Comparison of ENCODE assay signal across 12 cellular contexts in the genomic region with DNA sequence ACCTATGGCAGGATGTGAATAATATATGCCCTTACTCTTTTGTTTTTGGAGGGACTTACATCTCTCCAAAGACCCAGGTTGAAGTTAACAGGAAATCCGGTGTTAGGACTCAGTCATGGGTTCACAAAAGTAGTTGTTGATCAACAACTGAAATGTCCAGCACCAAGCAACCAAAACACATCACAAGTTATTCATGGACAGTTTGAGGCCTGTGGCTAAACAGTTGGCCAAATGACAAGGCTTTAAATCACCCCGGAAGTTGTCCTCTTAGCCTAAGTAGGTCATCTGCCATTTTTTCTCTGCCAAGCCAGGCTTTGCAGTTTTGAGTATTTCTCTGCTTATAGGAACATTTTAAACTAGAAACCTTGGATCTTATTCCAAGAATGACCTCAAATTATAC.
DNase-seq lines count a peak whose midpoint lies in the region; ATAC-seq and TF ChIP-seq lines count a peak whose summit lies in the region.
"Had no signal": no experiment of that assay in that cellular context is flagged by ENCODE, and none has a peak within 500 bp of the region (broad histone marks: within the 10 kb centered on the region; RNA-seq: fewer than 3 reads in every experiment).

No MANE protein-coding gene starts in this region.

- H3K9me3 ChIP-seq in left lung, result no peaks in the 10 kb centered on the region
- H3K9me3 ChIP-seq: upper lobe of right lung had no signal

- no peaks in the 10 kb centered on the region for H3K9me3 Mint-ChIP-seq in activated naive CD4-positive, alpha-beta T cell treated with anti-CD3 and anti-CD28 coated beads, Interleukin-2, amount 50 U/mL, for 24 hours
- no peaks in the 10 kb centered on the region for H3K9me3 Mint-ChIP-seq in activated CD8-positive, alpha-beta T cell treated with anti-CD3 and anti-CD28 coated beads for 36 hours
- H3K9me3 Mint-ChIP-seq in type B pancreatic cell, result no peaks in the 10 kb centered on the region
- H3K9me3 Mint-ChIP-seq: neural crest cell had no signal

- no peaks in the 10 kb centered on the region for H3K27me3 Mint-ChIP-seq in activated naive CD4-positive, alpha-beta T cell treated with anti-CD3 and anti-CD28 coated beads, Interleukin-2, amount 50 U/mL, for 24 hours
- no peaks in the 10 kb centered on the region for H3K27me3 Mint-ChIP-seq in activated CD8-positive, alpha-beta T cell treated with anti-CD3 and anti-CD28 coated beads for 36 hours
- H3K27me3 Mint-ChIP-seq in type B pancreatic cell, result no peaks in the 10 kb centered on the region

- ATAC-seq in activated CD8-positive, alpha-beta T cell treated with anti-CD3 and anti-CD28 coated beads for 36 hours, result peak; percentile 28
- no peak for ATAC-seq in left lung
- ATAC-seq: upper lobe of right lung had no signal

- intact Hi-C loops in activated CD8-positive, alpha-beta T cell treated with anti-CD3 and anti-CD28 coated beads for 36 hours (cut with micrococcal nuclease), result no loop called here
- intact Hi-C loops in left lung (cut with DNase I), result no loop called here

- peak overlapping the region; percentile 48 for H3K27ac Mint-ChIP-seq in activated naive CD4-positive, alpha-beta T cell treated with anti-CD3 and anti-CD28 coated beads, Interleukin-2, amount 50 U/mL, for 24 hours
- peak overlapping the region; percentile 77 for H3K27ac Mint-ChIP-seq in activated CD8-positive, alpha-beta T cell treated with anti-CD3 and anti-CD28 coated beads for 36 hours
- peak overlapping the region; percentile 39 for H3K27ac Mint-ChIP-seq in type B pancreatic cell

- H3K36me3 Mint-ChIP-seq in activated naive CD4-positive, alpha-beta T cell treated with anti-CD3 and anti-CD28 coated beads, Interleukin-2, amount 50 U/mL, for 24 hours, result peaks cover 3% of the 10 kb centered on the region
- H3K36me3 Mint-ChIP-seq in activated CD8-positive, alpha-beta T cell treated with anti-CD3 and anti-CD28 coated beads for 36 hours (ENCODE audit: low read depth), result peaks cover 19% of the 10 kb centered on the region
- H3K36me3 Mint-ChIP-seq in type B pancreatic cell, result no peaks in the 10 kb centered on the region

- no peak overlapping the region for H3K4me3 Mint-ChIP-seq in activated naive CD4-positive, alpha-beta T cell treated with anti-CD3 and anti-CD28 coated beads, Interleukin-2, amount 50 U/mL, for 24 hours
- H3K4me3 Mint-ChIP-seq in activated CD8-positive, alpha-beta T cell treated with anti-CD3 and anti-CD28 coated beads for 36 hours, result no peak overlapping the region
- H3K4me3 Mint-ChIP-seq in type B pancreatic cell, result no peak overlapping the region
- H3K4me3 Mint-ChIP-seq: neural crest cell had no signal

- CTCF ChIA-PET in activated CD8-positive, alpha-beta T cell treated with anti-CD3 and anti-CD28 coated beads for 36 hours (lab: Charles Lee), result interaction anchor here (1.1 to 3.1 kb wide), 5 partner anchors 10 to 112 kb away, joined by 3 to 14 read pairs (median 5); no protein-coding TSS in a partner anchor

- no peaks in the 10 kb centered on the region for H3K4me1 ChIP-seq in left lung
- H3K4me1 ChIP-seq: upper lobe of right lung had no signal

- H3K27me3 ChIP-seq in left lung, result no peaks in the 10 kb centered on the region
- H3K27me3 ChIP-seq: upper lobe of right lung had no signal

- H3K27ac ChIP-seq in left lung, result no peak overlapping the region
- H3K27ac ChIP-seq: upper lobe of right lung had no signal

- H3K36me3 ChIP-seq in left lung, result no peaks in the 10 kb centered on the region
- H3K36me3 ChIP-seq: upper lobe of right lung had no signal

- TF ChIP-seq CTCF in activated CD8-positive, alpha-beta T cell treated with anti-CD3 and anti-CD28 coated beads for 36 hours (IDR thresholded peaks at IDR 0.05), result no peak
- TF ChIP-seq CTCF in fibroblast of the aortic adventitia (IDR thresholded peaks at IDR 0.05; ENCODE audit: insufficient read depth, low read length) (no peak), type B pancreatic cell (conservative IDR thresholded peaks at IDR 0.05) (no peak), left lung (IDR thresholded peaks at IDR 0.05) (no peak)

- no peak overlapping the region for H3K4me3 ChIP-seq in fibroblast of the aortic adventitia (ENCODE audit: low read depth, low read length)
- H3K4me3 ChIP-seq in left lung, result no peak overlapping the region
- H3K4me3 ChIP-seq: skin epidermis, upper lobe of right lung had no signal

- peaks cover 56% of the 10 kb centered on the region for H3K4me1 Mint-ChIP-seq in activated naive CD4-positive, alpha-beta T cell treated with anti-CD3 and anti-CD28 coated beads, Interleukin-2, amount 50 U/mL, for 24 hours
- peaks cover 33% of the 10 kb centered on the region for H3K4me1 Mint-ChIP-seq in activated CD8-positive, alpha-beta T cell treated with anti-CD3 and anti-CD28 coated beads for 36 hours (ENCODE audit: low read depth)
- peaks cover 13% of the 10 kb centered on the region for H3K4me1 Mint-ChIP-seq in type B pancreatic cell (ENCODE audit: unreplicated experiment)

- DNase-seq in activated naive CD4-positive, alpha-beta T cell treated with anti-CD3 and anti-CD28 coated beads, Interleukin-2, amount 50 U/mL, for 16 hours, result no peak
- DNase-seq in activated CD8-positive, alpha-beta T cell treated with anti-CD3 and anti-CD28 coated beads for 36 hours, result no peak
- DNase-seq in fibroblast of the aortic adventitia (ENCODE audit: low read depth), result peak; percentile 16
- no peak for DNase-seq in type B pancreatic cell (ENCODE audit: extremely low spot score, unreplicated experiment)
- no peak for DNase-seq in left lung
- DNase-seq in activated gamma-delta T cell treated with Interleukin-2 at 50 U/mL for 16 hours, result no peak
- no peak for DNase-seq in NCI-H187 treated with DMSO at 0.1 percent for 48 hours (lab: John Stamatoyannopoulos, UW)
- DNase-seq: activated CD8-positive, alpha-beta memory T cell treated with anti-CD3 and anti-CD28 coated beads, Interleukin-2, amount 50 U/mL, for 48 hours; upper lobe of right lung had no signal

- POLR2A ChIA-PET in activated CD8-positive, alpha-beta T cell treated with anti-CD3 and anti-CD28 coated beads for 36 hours (lab: Charles Lee), result interaction anchor here (1.0 kb wide), 1 partner anchor 77 kb away, joined by 3 read pairs; no protein-coding TSS in a partner anchor
